1 cellular context compared by ENCODE assay signal in genomic region chr6:105573556-105573955, GRCh38.
TF ChIP-seq lines count a peak whose summit lies in the region.

No MANE protein-coding gene starts in this region.

TF ChIP-seq in GM23338, 12 proteins besides CTCF, POLR2A, EP300 and RAD21 (continued from another document):
- TF ChIP-seq ZNF462 (CRISPR knock-in tag; IDR thresholded peaks at IDR 0.05) = no peak
